6 cellular contexts compared by ENCODE assay signal in the genomic region with DNA sequence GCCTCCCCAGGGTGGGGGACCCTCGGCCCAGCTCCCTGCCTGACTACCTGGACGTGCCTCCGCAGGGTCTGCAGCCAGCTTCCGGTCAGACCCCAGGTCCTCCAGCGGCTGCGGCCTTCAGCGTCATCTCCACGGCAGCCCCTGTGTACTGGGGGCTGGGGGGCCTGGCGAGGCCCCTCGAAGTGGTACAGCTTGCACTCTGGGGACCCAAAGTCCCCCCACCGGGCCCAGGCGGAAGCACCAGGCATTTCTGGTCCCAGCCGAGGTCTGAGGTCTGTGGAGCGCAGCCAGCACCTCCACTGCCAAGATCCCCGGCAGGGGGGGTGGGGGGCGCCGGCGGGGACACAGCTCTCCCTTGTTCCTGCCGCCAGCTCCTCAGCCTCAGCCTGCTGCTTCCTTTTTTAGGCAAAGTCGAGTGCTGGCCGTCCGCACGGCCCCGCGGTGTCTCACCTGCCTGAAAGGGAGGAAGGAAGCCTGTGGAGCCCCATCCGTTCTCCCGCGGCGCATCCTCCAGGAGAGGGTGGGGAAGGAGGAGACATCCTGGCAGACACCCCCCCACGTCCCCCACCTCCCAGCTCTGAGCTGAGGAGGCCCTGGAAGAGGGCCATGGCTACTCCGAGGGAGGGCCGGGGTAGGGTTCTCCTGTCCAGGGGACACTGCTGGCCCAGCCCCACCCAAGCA. TPM values are rescaled to one million over a fixed set of nuclear protein-coding genes. Genes with fewer than 3 reads are reported as not detected.
DNase-seq lines count a peak whose midpoint lies in the region; ATAC-seq and TF ChIP-seq lines count a peak whose summit lies in the region.

No MANE protein-coding gene starts in this region.

- H3K36me3 Mint-ChIP-seq in endothelial cell (ENCODE audit: low read depth, unreplicated experiment), result no peaks in the 10 kb centered on the region

- H3K27ac Mint-ChIP-seq in endothelial cell (ENCODE audit: unreplicated experiment), result no peak overlapping the region

- 26 to 45% (median 44%) methylated on average over 20 to 32 of the region's 32 CpGs for WGBS in psoas muscle, 3 donors

- DNase-seq in endothelial cell (ENCODE audit: low spot score) (peak; percentile 56), psoas muscle (peak in 1 of 2 donors; percentile 75), activated gamma-delta T cell (lab: John Stamatoyannopoulos, UW) (no peak), SHP77 (lab: John Stamatoyannopoulos, UW) (no peak)

- H3K9me3 ChIP-seq in HUES48 (ENCODE audit: control insufficient read depth, insufficient read depth, low read length) (no peaks in the 10 kb centered on the region), psoas muscle (no peaks in the 10 kb centered on the region)

- TF ChIP-seq CTCF in endothelial cell (IDR thresholded peaks at IDR 0.05; ENCODE audit: unreplicated experiment), result no peak
- no peak for TF ChIP-seq CTCF in psoas muscle (IDR thresholded peaks at IDR 0.05)

- peaks cover 8% of the 10 kb centered on the region for H3K27me3 Mint-ChIP-seq in endothelial cell (ENCODE audit: unreplicated experiment)

- ATAC-seq in psoas muscle, result peak in 1 of 4 donors; percentile 6
- no peak for ATAC-seq in HG02763 (IDR thresholded peaks at IDR 0.05; ENCODE audit: unreplicated experiment)

- intact Hi-C loops in psoas muscle (cut with DNase I), result no loop called here

- peaks cover 37% of the 10 kb centered on the region for H3K4me1 ChIP-seq in HUES48 (ENCODE audit: control insufficient read depth, insufficient read depth, low read length)
- peaks cover 23% of the 10 kb centered on the region for H3K4me1 ChIP-seq in psoas muscle

- H3K27ac ChIP-seq in HUES48 (ENCODE audit: low read depth, low read length) (peak overlapping the region; percentile 94), psoas muscle (peak overlapping the region; percentile 75)

- H3K27me3 ChIP-seq in HUES48 (ENCODE audit: control insufficient read depth, insufficient read depth, low read length) (peaks cover 11% of the 10 kb centered on the region), psoas muscle (ENCODE audit: insufficient read depth in 3 of 3, low read length in 2 of 3) (peaks cover 0 to 8% (median 0%) of the 10 kb centered on the region in 3 donors)

- H3K4me1 Mint-ChIP-seq in endothelial cell (ENCODE audit: unreplicated experiment), result peaks cover 22% of the 10 kb centered on the region

- H3K4me3 ChIP-seq in HUES48 (ENCODE audit: low read depth, low read length), result peak overlapping the region; percentile 71; the same call in 1 of the 2 replicates
- H3K4me3 ChIP-seq in psoas muscle, result peak overlapping the region; percentile 65

- no peaks in the 10 kb centered on the region for H3K36me3 ChIP-seq in HUES48 (ENCODE audit: control insufficient read depth, insufficient read depth, low read length)
- H3K36me3 ChIP-seq in psoas muscle (ENCODE audit: insufficient read depth in 1 of 2, low read depth in 1 of 2), result no peaks in the 10 kb centered on the region

- H3K4me3 Mint-ChIP-seq in endothelial cell (ENCODE audit: unreplicated experiment), result no peak overlapping the region

- H3K9ac ChIP-seq in HUES48 (ENCODE audit: low read depth, low read length), result no peak overlapping the region; the same call in 1 of the 2 replicates

- H3K9me3 Mint-ChIP-seq in endothelial cell (ENCODE audit: unreplicated experiment), result no peaks in the 10 kb centered on the region

RNA-seq across cellular contexts. Expression of a gene that starts 1.2 kb away (rescaled TPM):
- total RNA-seq in endothelial cell (ENCODE audit: unreplicated experiment) (34.2 TPM), psoas muscle (10 to 100 TPM in 3 of 4 donors, 1 to 10 TPM in 1; 4.5 to 25.3 (median 13.8) TPM)
- polyA plus RNA-seq in psoas muscle, result 1 to 10 TPM; 1.4 to 7.8 (median 4.1) TPM

RNA-seq across cellular contexts. Expression of a gene that starts 13.2 kb away (rescaled TPM):
- total RNA-seq in endothelial cell (ENCODE audit: unreplicated experiment) (0.31 TPM), psoas muscle (1 to 10 TPM in 3 of 4 donors, under 1 TPM in 1; 0.77 to 5.4 (median 3.0) TPM)
- 1 to 10 TPM; 1.1 to 2.9 (median 1.6) TPM for polyA plus RNA-seq in psoas muscle

RNA-seq across cellular contexts. Expression of a gene that starts 15.2 kb away (rescaled TPM):
- total RNA-seq in endothelial cell (ENCODE audit: unreplicated experiment) (2.9 TPM), psoas muscle (under 1 TPM; 0.47 to 0.99 (median 0.61) TPM)
- under 1 TPM; 0.12 to 0.61 (median 0.13) TPM for polyA plus RNA-seq in psoas muscle

RNA-seq across cellular contexts. Expression of a gene that starts 27.2 kb away (rescaled TPM):
- total RNA-seq in endothelial cell (ENCODE audit: unreplicated experiment) (95.0 TPM), psoas muscle (100 to 1,000 TPM; 114 to 159 (median 143) TPM)
- 100 to 1,000 TPM; 211 to 308 (median 255) TPM for polyA plus RNA-seq in psoas muscle

RNA-seq across cellular contexts. Expression of a gene that starts 35.1 kb away (rescaled TPM):
- total RNA-seq in endothelial cell (ENCODE audit: unreplicated experiment) (266 TPM), psoas muscle (10 to 100 TPM; 40.2 to 71.8 (median 46.1) TPM)
- polyA plus RNA-seq in psoas muscle, result 10 to 100 TPM; 50.1 to 59.3 (median 54.7) TPM
